In the genomic region with DNA sequence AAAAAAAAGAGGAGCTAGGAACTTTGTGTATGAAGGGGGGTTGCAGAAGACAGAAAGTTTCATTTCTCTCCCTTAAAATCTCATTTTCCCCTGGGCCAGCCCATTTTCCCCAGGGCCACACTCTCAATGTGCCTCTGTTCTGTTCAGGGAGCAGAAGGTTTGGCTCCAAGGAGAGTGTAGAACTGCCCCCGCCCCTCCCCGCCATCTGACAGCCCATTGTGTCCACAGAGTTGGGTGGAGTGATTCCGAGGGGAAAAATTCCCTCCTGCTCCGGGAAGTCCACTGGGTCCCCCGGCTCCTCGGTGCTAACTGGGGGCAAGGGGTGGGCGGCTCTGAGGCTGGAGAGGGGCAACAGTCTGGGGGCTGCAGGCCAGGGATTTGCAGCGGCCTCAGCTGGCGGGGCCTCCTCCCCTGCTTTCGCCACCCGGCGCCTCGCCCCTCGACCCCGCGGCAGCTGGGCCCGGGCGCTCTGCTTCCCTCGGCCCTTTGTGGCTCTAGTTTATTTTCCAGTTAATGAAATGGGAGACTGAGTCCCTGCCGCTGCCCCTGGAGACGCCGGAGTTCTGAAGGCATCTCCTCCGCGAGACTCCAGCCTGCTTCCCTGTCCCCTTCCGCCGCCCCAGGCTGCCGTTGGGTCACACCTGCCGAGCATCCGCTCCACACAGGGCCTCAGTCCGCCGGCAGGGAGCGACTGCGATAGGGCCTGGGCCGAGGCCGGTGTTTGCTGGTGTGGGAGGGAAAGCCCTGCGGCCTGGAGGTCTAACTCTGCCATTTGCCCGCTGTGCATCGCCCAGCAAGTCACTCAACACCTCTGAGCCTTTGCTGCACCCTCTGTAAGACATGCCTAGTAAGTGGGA, we compare ENCODE assay signal across 1 cellular context.
TF ChIP-seq lines count a peak whose summit lies in the region.

No MANE protein-coding gene starts in this region.

TF ChIP-seq in K562, 482 proteins besides CTCF, POLR2A, EP300 and RAD21 (continued from another document):
- TF ChIP-seq, protein P1, sequence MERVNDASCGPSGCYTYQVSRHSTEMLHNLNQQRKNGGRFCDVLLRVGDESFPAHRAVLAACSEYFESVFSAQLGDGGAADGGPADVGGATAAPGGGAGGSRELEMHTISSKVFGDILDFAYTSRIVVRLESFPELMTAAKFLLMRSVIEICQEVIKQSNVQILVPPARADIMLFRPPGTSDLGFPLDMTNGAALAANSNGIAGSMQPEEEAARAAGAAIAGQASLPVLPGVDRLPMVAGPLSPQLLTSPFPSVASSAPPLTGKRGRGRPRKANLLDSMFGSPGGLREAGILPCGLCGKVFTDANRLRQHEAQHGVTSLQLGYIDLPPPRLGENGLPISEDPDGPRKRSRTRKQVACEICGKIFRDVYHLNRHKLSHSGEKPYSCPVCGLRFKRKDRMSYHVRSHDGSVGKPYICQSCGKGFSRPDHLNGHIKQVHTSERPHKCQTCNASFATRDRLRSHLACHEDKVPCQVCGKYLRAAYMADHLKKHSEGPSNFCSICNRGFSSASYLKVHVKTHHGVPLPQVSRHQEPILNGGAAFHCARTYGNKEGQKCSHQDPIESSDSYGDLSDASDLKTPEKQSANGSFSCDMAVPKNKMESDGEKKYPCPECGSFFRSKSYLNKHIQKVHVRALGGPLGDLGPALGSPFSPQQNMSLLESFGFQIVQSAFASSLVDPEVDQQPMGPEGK (CRISPR knock-in tag; IDR thresholded peaks at IDR 0.05; ENCODE audit: borderline replicate concordance) = no peak
